Comparison of ENCODE assay signal across 23 cellular contexts in genomic region chr2:56718413-56718812, GRCh38.
DNase-seq lines count a peak whose midpoint lies in the region; ATAC-seq and TF ChIP-seq lines count a peak whose summit lies in the region.
"Had no signal": no experiment of that assay in that cellular context is flagged by ENCODE, and none has a peak within 500 bp of the region (broad histone marks: within the 10 kb centered on the region; RNA-seq: fewer than 3 reads in every experiment).

No MANE protein-coding gene starts in this region.

- H3K36me3 ChIP-seq in right atrium auricular region, result no peaks in the 10 kb centered on the region
- no peaks in the 10 kb centered on the region for H3K36me3 ChIP-seq in heart right ventricle
- no peaks in the 10 kb centered on the region for H3K36me3 ChIP-seq in vagina
- H3K36me3 ChIP-seq: BLaER1 treated with 17β-estradiol and CSF1 and Interleukin-3, amounts not matched to agents 10 nM and 100 nM had no signal

- ATAC-seq in Right ventricle myocardium superior (ENCODE audit: poor library complexity), result peak; percentile 87
- peak in 5 of 8 donors; percentile 50 to 97 (median 84) for ATAC-seq in heart right ventricle
- ATAC-seq in left ventricle myocardium superior, result peak; percentile 97
- ATAC-seq: A549; CD8-positive, alpha-beta T cell; GM12878 had no signal

- H3K36me3 Mint-ChIP-seq in HFFc6 (ENCODE audit: low read depth), result peaks cover 51% of the 10 kb centered on the region
- H3K36me3 Mint-ChIP-seq: CD8-positive, alpha-beta T cell had no signal

- 51 to 59% methylated on average over 4 of the region's 4 CpGs for WGBS in heart right ventricle, 2 donors

- H3K4me3 Mint-ChIP-seq in HFFc6, result peak overlapping the region; percentile 59
- H3K4me3 Mint-ChIP-seq: B cell; CD4-positive, alpha-beta T cell; CD8-positive, alpha-beta T cell had no signal

- peak overlapping the region; percentile 70; the same call in 1 of the 2 replicates for H3K27ac Mint-ChIP-seq in HFFc6
- H3K27ac Mint-ChIP-seq: B cell; CD4-positive, alpha-beta T cell; CD8-positive, alpha-beta T cell had no signal

- no peak overlapping the region for H3K27ac ChIP-seq in right atrium auricular region
- peak overlapping the region in 1 of 10 donors; percentile 33 for H3K27ac ChIP-seq in heart right ventricle
- no peak overlapping the region for H3K27ac ChIP-seq in vagina
- H3K27ac ChIP-seq: 22Rv1; A549; BLaER1 treated with 17β-estradiol and CSF1 and Interleukin-3, amounts not matched to agents 10 nM and 100 nM; C4-2B had no signal

- no peak overlapping the region for H3K4me3 ChIP-seq in right atrium auricular region
- H3K4me3 ChIP-seq in heart right ventricle, result no peak overlapping the region
- H3K4me3 ChIP-seq in vagina, result no peak overlapping the region
- H3K4me3 ChIP-seq: A549; BLaER1 treated with 17β-estradiol and CSF1 and Interleukin-3, amounts not matched to agents 10 nM and 100 nM; GM12878 had no signal

- TF ChIP-seq POLR2A in vagina (IDR thresholded peaks at IDR 0.05), result no peak

- H3K4me1 Mint-ChIP-seq in HFFc6 (ENCODE audit: low read depth), result peaks cover 92% of the 10 kb centered on the region
- H3K4me1 Mint-ChIP-seq: B cell had no signal

- H3K27me3 Mint-ChIP-seq in HFFc6 (ENCODE audit: insufficient read depth), result no peaks in the 10 kb centered on the region
- H3K27me3 Mint-ChIP-seq: B cell; CD4-positive, alpha-beta T cell had no signal

- peaks cover 26% of the 10 kb centered on the region for H3K9me3 Mint-ChIP-seq in HFFc6

- H3K9me3 ChIP-seq in right atrium auricular region (no peaks in the 10 kb centered on the region), heart right ventricle (peaks cover 0 to 14% (median 2%) of the 10 kb centered on the region in 11 donors), vagina (no peaks in the 10 kb centered on the region)
- H3K9me3 ChIP-seq: Caco-2 had no signal

- TF ChIP-seq CTCF in right atrium auricular region (IDR thresholded peaks at IDR 0.05) (no peak), heart right ventricle (IDR thresholded peaks at IDR 0.05) (no peak), HFFc6 (IDR thresholded peaks at IDR 0.05) (no peak), vagina (IDR thresholded peaks at IDR 0.05) (no peak)

- H3K27me3 ChIP-seq in right atrium auricular region, result no peaks in the 10 kb centered on the region
- H3K27me3 ChIP-seq in heart right ventricle, result no peaks in the 10 kb centered on the region
- no peaks in the 10 kb centered on the region for H3K27me3 ChIP-seq in vagina
- H3K27me3 ChIP-seq: BLaER1 treated with 17β-estradiol and CSF1 and Interleukin-3, amounts not matched to agents 10 nM and 100 nM had no signal

- intact Hi-C loops in Right ventricle myocardium superior (cut with DNase I) (no loop called here), heart right ventricle (cut with DNase I) (no loop called here), cardiac septum (cut with DNase I) (no loop called here), left ventricle myocardium superior (cut with micrococcal nuclease) (no loop called here), vagina (cut with DNase I) (no loop called here)

- DNase-seq in Right ventricle myocardium superior (no peak), right atrium auricular region (ENCODE audit: low spot score) (no peak), heart right ventricle (no peak), cardiac septum (ENCODE audit: low spot score) (no peak), HFFc6 (no peak), left ventricle myocardium superior (no peak), vagina (ENCODE audit: extremely low spot score in 2 of 2) (no peak), DMS53 treated with DMSO at 0.1 percent for 48 hours (lab: John Stamatoyannopoulos, UW; ENCODE audit: unreplicated experiment) (no peak)
- DNase-seq: AML-193; Caco-2; Calu3; CD4-positive, alpha-beta T cell; CD8-positive, alpha-beta T cell; DMS79; DND-41; EL; GDM1 had no signal

- H3K4me1 ChIP-seq in right atrium auricular region, result no peaks in the 10 kb centered on the region
- peaks cover 0 to 7% (median 4%) of the 10 kb centered on the region in 9 donors for H3K4me1 ChIP-seq in heart right ventricle
- H3K4me1 ChIP-seq in vagina, result no peaks in the 10 kb centered on the region
- H3K4me1 ChIP-seq: A549; BLaER1 treated with 17β-estradiol and CSF1 and Interleukin-3, amounts not matched to agents 10 nM and 100 nM; Caco-2 had no signal
